Comparison of ENCODE assay signal across 28 cellular contexts in genomic region chr2:199696048-199696447, GRCh38.
"Had no signal": no experiment of that assay in that cellular context is flagged by ENCODE, and none has a peak within 500 bp of the region (broad histone marks: within the 10 kb centered on the region; RNA-seq: fewer than 3 reads in every experiment).

No MANE protein-coding gene starts in this region.

- H3K27ac Mint-ChIP-seq: naive B cell, natural killer cell, nephron progenitor cell, progenitor cell of endocrine pancreas, type B pancreatic cell had no signal

- ATAC-seq: left colon, left lung, natural killer cell, right lobe of liver had no signal

- H3K36me3 ChIP-seq: left lung, lower lobe of right lung, neutrophil, right atrium auricular region, right lobe of liver, suprapubic skin, thoracic aorta, tibial artery, vagina had no signal

- H3K27me3 Mint-ChIP-seq: progenitor cell of endocrine pancreas, type B pancreatic cell had no signal

- H3K36me3 Mint-ChIP-seq: naive B cell, natural killer cell, type B pancreatic cell had no signal

- DNase-seq: head of caudate nucleus; hippocampal formation; kidney glomerular epithelial cell; left colon; left lung; lower lobe of right lung; mammary epithelial cell; mesenchymal stem cell; naive B cell; natural killer cell; nephron progenitor cell; occipital lobe; stimulated activated CD4-positive, alpha-beta T cell treated with anti-CD3 and anti-CD28 coated beads, Interleukin-12 subunit alpha, Interleukin-12 subunit beta, amount 100 ng/mL, for 4 hours; stimulated activated CD4-positive, alpha-beta T cell treated with anti-CD3 and anti-CD28 coated beads, Interleukin-15, amount 100 ng/mL, for 24 hours; stimulated activated CD4-positive, alpha-beta T cell treated with anti-CD3 and anti-CD28 coated beads, Interleukin-2, amount 100 ng/mL, for 24 hours; stimulated activated CD4-positive, alpha-beta T cell treated with anti-CD3 and anti-CD28 coated beads, Interleukin-4, amount 100 ng/mL, for 1 hour; stimulated activated naive CD4-positive, alpha-beta T cell; tibial artery had no signal

- H3K4me2 ChIP-seq: smooth muscle cell had no signal

- H3K4me1 ChIP-seq: left lung, lower lobe of right lung, parathyroid adenoma, right atrium auricular region, suprapubic skin, tibial artery, vagina had no signal

- H3K4me3 Mint-ChIP-seq: naive B cell, natural killer cell, nephron progenitor cell, type B pancreatic cell had no signal

- H2AFZ ChIP-seq: parathyroid adenoma had no signal

- H3K4me3 ChIP-seq: left lung, lower lobe of right lung, right atrium auricular region, right lobe of liver, smooth muscle cell, suprapubic skin, thoracic aorta, tibial artery, vagina had no signal

- H3K9me3 Mint-ChIP-seq: naive B cell, natural killer cell, nephron progenitor cell, type B pancreatic cell had no signal

- H3K27me3 ChIP-seq: neutrophil, right atrium auricular region, right lobe of liver, suprapubic skin, tibial artery, vagina had no signal

- H3K27ac ChIP-seq: left lung, lower lobe of right lung, neutrophil, parathyroid adenoma, right atrium auricular region, right lobe of liver, suprapubic skin, thoracic aorta, tibial artery, vagina had no signal

- H3K4me1 Mint-ChIP-seq: naive B cell, natural killer cell had no signal

- H3K9me3 ChIP-seq: left lung, lower lobe of right lung, neutrophil, right atrium auricular region, right lobe of liver, suprapubic skin, thoracic aorta, tibial artery, vagina had no signal

- H3K9ac ChIP-seq: parathyroid adenoma had no signal
